In the genomic region with DNA sequence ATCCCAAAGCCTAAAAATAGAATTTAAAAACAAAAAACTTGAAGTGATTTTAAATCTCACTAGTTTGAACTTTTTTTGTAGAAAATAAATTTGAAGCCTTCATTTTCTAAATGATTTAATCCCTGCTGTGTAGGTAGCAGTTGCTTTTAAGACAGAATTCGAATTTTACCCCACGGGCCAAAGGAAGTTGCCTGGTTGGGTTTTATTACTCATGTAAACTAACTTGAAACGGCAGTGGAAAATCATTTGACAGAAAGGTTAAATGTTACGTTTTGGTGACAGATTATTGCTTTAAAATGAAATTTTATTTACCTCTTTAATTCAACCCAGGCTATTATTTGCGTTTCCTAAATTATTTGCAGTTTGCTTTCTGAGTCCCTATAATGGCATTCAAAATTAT, we compare ENCODE assay signal across 8 cellular contexts. TPM values are rescaled to one million over a fixed set of nuclear protein-coding genes. Genes with fewer than 3 reads are reported as not detected.
DNase-seq lines count a peak whose midpoint lies in the region; ATAC-seq and TF ChIP-seq lines count a peak whose summit lies in the region.

No MANE protein-coding gene starts in this region.

- no peaks in the 10 kb centered on the region for H3K9me2 ChIP-seq in Karpas-422 (replicated peaks; ENCODE audit: insufficient read depth, low read length)

- no peak overlapping the region for H2AFZ ChIP-seq in Karpas-422 (ENCODE audit: low read length)

- H3K4me1 Mint-ChIP-seq in central memory CD8-positive, alpha-beta T cell = peaks cover 80% of the 10 kb centered on the region
- H3K4me1 Mint-ChIP-seq in nephron = peaks cover 28% of the 10 kb centered on the region

- H3K4me3 ChIP-seq in BLaER1 (peak overlapping the region; percentile 95), Karpas-422 (ENCODE audit: low read length) (peak overlapping the region; percentile 86)

- H3K27me3 Mint-ChIP-seq in central memory CD8-positive, alpha-beta T cell = no peaks in the 10 kb centered on the region
- no peaks in the 10 kb centered on the region for H3K27me3 Mint-ChIP-seq in nephron (ENCODE audit: low read depth)

- H3K9me3 Mint-ChIP-seq in central memory CD8-positive, alpha-beta T cell = no peaks in the 10 kb centered on the region
- no peaks in the 10 kb centered on the region for H3K9me3 Mint-ChIP-seq in nephron

- DNase-seq in Karpas-422 (no peak), NCI-H774 (lab: John Stamatoyannopoulos, UW) (no peak), NCI-H82 (lab: John Stamatoyannopoulos, UW) (no peak)
- no peak for DNase-seq in central memory CD8-positive, alpha-beta T cell (ENCODE audit: low spot score in 2 of 2)
- DNase-seq in activated CD4-positive, CD25-positive, alpha-beta regulatory T cell treated with anti-CD3 and anti-CD28 coated beads, Interleukin-2, amount 50 U/mL, for 72 hours = no peak
- DNase-seq in stimulated activated CD8-positive, alpha-beta memory T cell treated with anti-CD3 and anti-CD28 coated beads, Interleukin-4, amount 100 ng/mL, for 48 hours = no peak

- H3K27ac Mint-ChIP-seq in central memory CD8-positive, alpha-beta T cell (ENCODE audit: low read depth) = peak overlapping the region; percentile 96
- no peak overlapping the region for H3K27ac Mint-ChIP-seq in nephron

- H3K4me1 ChIP-seq in BLaER1 (peaks cover 70% of the 10 kb centered on the region), Karpas-422 (ENCODE audit: low read length) (peaks cover 79% of the 10 kb centered on the region)

- ATAC-seq in central memory CD8-positive, alpha-beta T cell (replicated peaks; ENCODE audit: extremely low read depth, poor library complexity, severe bottlenecking) = no peak

- H3K4me2 ChIP-seq in BLaER1 = peak overlapping the region; percentile 88
- H3K4me2 ChIP-seq in Karpas-422 (ENCODE audit: low read depth, low read length, poor library complexity, severe bottlenecking) = peak overlapping the region; percentile 93

- H3K36me3 ChIP-seq in BLaER1 = 0 out of 2 replicates have a peak, but pooled peaks cover 3% of the 10 kb centered on the region
- peaks cover 34% of the 10 kb centered on the region for H3K36me3 ChIP-seq in Karpas-422 (ENCODE audit: insufficient read depth, low read length)

- H3K27me3 ChIP-seq in BLaER1 (no peaks in the 10 kb centered on the region), Karpas-422 (ENCODE audit: low read length) (no peaks in the 10 kb centered on the region)

- H3K9me3 ChIP-seq in BLaER1 (no peaks in the 10 kb centered on the region), Karpas-422 (ENCODE audit: low read length) (no peaks in the 10 kb centered on the region)

- peak overlapping the region; percentile 87 for H3K27ac ChIP-seq in BLaER1
- H3K27ac ChIP-seq in Karpas-422 (ENCODE audit: low read length) = peak overlapping the region; percentile 93

- peak overlapping the region; percentile 94 for H3K4me3 Mint-ChIP-seq in central memory CD8-positive, alpha-beta T cell
- H3K4me3 Mint-ChIP-seq in nephron = peak overlapping the region; percentile 89 to 96 (median 92)

- peaks cover 28% of the 10 kb centered on the region for H3K36me3 Mint-ChIP-seq in central memory CD8-positive, alpha-beta T cell (ENCODE audit: insufficient read depth)
- H3K36me3 Mint-ChIP-seq in nephron (ENCODE audit: low read depth) = peaks cover 4% of the 10 kb centered on the region

- TF ChIP-seq CTCF in nephron (IDR thresholded peaks at IDR 0.05; ENCODE audit: unreplicated experiment in 3 of 3) = no peak

- peaks cover 70% of the 10 kb centered on the region for H3K79me2 ChIP-seq in Karpas-422 (ENCODE audit: low read length)

- peaks cover 57% of the 10 kb centered on the region for H4K20me1 ChIP-seq in BLaER1
- H4K20me1 ChIP-seq in Karpas-422 (ENCODE audit: insufficient read depth, low read depth, low read length) = peaks cover 41% of the 10 kb centered on the region; the same call in 1 of the 2 replicates

- peak overlapping the region; percentile 90 for H3K9ac ChIP-seq in BLaER1
- peak overlapping the region; percentile 93 for H3K9ac ChIP-seq in Karpas-422 (ENCODE audit: low read length)

RNA-seq across cellular contexts. Expression of a gene that starts 2.0 kb away (rescaled TPM):
- 200 and 267 TPM in 2 replicates for total RNA-seq in Karpas-422 (2014; rRNA removed; shearing (Covaris generic); ENCODE audit: low replicate concordance)
